In the genomic region with DNA sequence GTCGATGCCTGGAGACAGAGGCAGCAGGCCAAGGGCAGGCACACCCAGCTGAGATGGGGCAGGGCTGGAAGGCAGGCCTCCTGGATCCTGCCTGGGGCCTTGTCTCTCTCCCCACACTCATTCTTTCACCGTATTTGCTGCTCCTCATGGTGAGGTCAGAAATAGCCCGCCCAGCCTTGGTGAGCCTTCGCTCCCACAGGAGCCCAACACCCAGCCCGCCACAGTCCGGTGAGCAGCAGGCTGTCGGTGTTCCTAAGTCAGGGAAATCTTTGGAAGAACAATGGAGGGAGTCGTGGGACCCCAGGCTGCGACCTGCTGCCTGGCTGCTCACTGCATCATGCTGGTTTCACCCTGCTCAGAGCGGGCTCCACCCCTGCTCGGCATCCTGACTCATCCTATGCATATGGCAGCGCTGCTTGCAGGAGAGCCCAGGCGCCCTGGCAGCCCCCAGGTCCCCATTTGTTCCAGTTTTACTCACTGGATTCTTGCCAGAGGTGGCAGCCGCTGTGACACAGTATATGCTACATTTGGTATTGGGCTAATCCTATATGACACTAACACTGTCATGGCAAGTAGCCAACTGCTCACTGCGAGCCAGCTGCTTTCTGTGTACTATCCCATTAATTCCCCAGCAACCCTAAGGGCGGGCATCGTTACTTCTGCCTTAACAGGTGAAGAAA, we compare ENCODE assay signal across 8 cellular contexts. TPM values are rescaled to one million over a fixed set of nuclear protein-coding genes. Genes with fewer than 3 reads are reported as not detected.
A peak's percentile ranks its signal among the peaks of the same experiment; 100 is the strongest.
DNase-seq lines count a peak whose midpoint lies in the region; ATAC-seq and TF ChIP-seq lines count a peak whose summit lies in the region.
"Had no signal": no experiment of that assay in that cellular context is flagged by ENCODE, and none has a peak within 500 bp of the region (broad histone marks: within the 10 kb centered on the region; RNA-seq: fewer than 3 reads in every experiment).

No MANE protein-coding gene starts in this region.

- peaks cover 46% of the 10 kb centered on the region for H3K36me3 Mint-ChIP-seq in stimulated activated effector memory CD8-positive, alpha-beta T cell treated with anti-CD3 and anti-CD28 coated beads, Interleukin-12 subunit alpha, Interleukin-12 subunit beta, amount 100 ng/mL, for 72 hours
- peaks cover 0 to 78% (median 7%) of the 10 kb centered on the region in 3 donors for H3K36me3 Mint-ChIP-seq in CD8-positive, alpha-beta memory T cell

- no peak overlapping the region for H3K4me3 Mint-ChIP-seq in stimulated activated effector memory CD8-positive, alpha-beta T cell treated with anti-CD3 and anti-CD28 coated beads, Interleukin-12 subunit alpha, Interleukin-12 subunit beta, amount 100 ng/mL, for 72 hours
- no peak overlapping the region for H3K4me3 Mint-ChIP-seq in CD8-positive, alpha-beta memory T cell

- peaks cover 19% of the 10 kb centered on the region for H3K4me1 Mint-ChIP-seq in stimulated activated effector memory CD8-positive, alpha-beta T cell treated with anti-CD3 and anti-CD28 coated beads, Interleukin-12 subunit alpha, Interleukin-12 subunit beta, amount 100 ng/mL, for 72 hours
- peaks cover 0 to 3% (median 0%) of the 10 kb centered on the region in 3 donors for H3K4me1 Mint-ChIP-seq in CD8-positive, alpha-beta memory T cell

- H3K27me3 Mint-ChIP-seq in CD8-positive, alpha-beta memory T cell: no peaks in the 10 kb centered on the region

- H3K36me3 ChIP-seq in HUES48 (ENCODE audit: control insufficient read depth, insufficient read depth, low read length) (peaks cover 18% of the 10 kb centered on the region; the same call in 1 of the 2 replicates), esophagus squamous epithelium (peaks cover 0 to 83% (median 4%) of the 10 kb centered on the region in 3 donors)
- peaks cover 9% of the 10 kb centered on the region for H3K36me3 ChIP-seq in CD8-positive, alpha-beta memory T cell (ENCODE audit: insufficient read depth, low read length)

- H3K27me3 ChIP-seq in HUES48 (ENCODE audit: control insufficient read depth, insufficient read depth, low read length) (no peaks in the 10 kb centered on the region), esophagus squamous epithelium (no peaks in the 10 kb centered on the region)
- H3K27me3 ChIP-seq in CD8-positive, alpha-beta memory T cell (ENCODE audit: insufficient read depth, low read length, poor library complexity, severe bottlenecking): no peaks in the 10 kb centered on the region

- H3K27ac Mint-ChIP-seq in stimulated activated effector memory CD8-positive, alpha-beta T cell treated with anti-CD3 and anti-CD28 coated beads, Interleukin-12 subunit alpha, Interleukin-12 subunit beta, amount 100 ng/mL, for 72 hours: peak overlapping the region; percentile 56
- H3K27ac Mint-ChIP-seq in CD8-positive, alpha-beta memory T cell: peak overlapping the region in 2 of 8 donors; percentile 72 to 73

- H3K4me3 ChIP-seq in HUES48 (ENCODE audit: low read depth, low read length) (no peak overlapping the region), esophagus squamous epithelium (no peak overlapping the region)
- no peak overlapping the region for H3K4me3 ChIP-seq in CD8-positive, alpha-beta memory T cell (ENCODE audit: low read length)

- intact Hi-C loops in esophagus squamous epithelium (cut with DNase I): no loop called here

- peak; percentile 61 for ATAC-seq in stimulated activated effector memory CD8-positive, alpha-beta T cell treated with anti-CD3 and anti-CD28 coated beads, Interleukin-12 subunit alpha, Interleukin-12 subunit beta, amount 100 ng/mL, for 72 hours
- ATAC-seq in HG02981 (IDR thresholded peaks at IDR 0.05; ENCODE audit: unreplicated experiment): no peak

- no peak overlapping the region for H3K9ac ChIP-seq in HUES48 (ENCODE audit: low read depth, low read length)

- H3K4me1 ChIP-seq in HUES48 (ENCODE audit: control insufficient read depth, insufficient read depth, low read length) (peaks cover 28% of the 10 kb centered on the region), esophagus squamous epithelium (peaks cover 9 to 34% (median 15%) of the 10 kb centered on the region in 3 donors)
- H3K4me1 ChIP-seq in CD8-positive, alpha-beta memory T cell (ENCODE audit: insufficient read depth, low read length): no peaks in the 10 kb centered on the region

- no peak for TF ChIP-seq CTCF in esophagus squamous epithelium (IDR thresholded peaks at IDR 0.05)

- TF ChIP-seq POLR2A in esophagus squamous epithelium (IDR thresholded peaks at IDR 0.05): no peak

- H3K27ac ChIP-seq in HUES48 (ENCODE audit: low read depth, low read length) (peak overlapping the region; percentile 56), esophagus squamous epithelium (peak overlapping the region in 3 of 4 donors; percentile 43 to 84 (median 57))
- no peak overlapping the region for H3K27ac ChIP-seq in CD8-positive, alpha-beta memory T cell (ENCODE audit: low read depth, low read length)

- 70 to 79% methylated on average over 7 to 10 of the region's 17 CpGs for WGBS in esophagus squamous epithelium, 2 donors

- H3K9me3 Mint-ChIP-seq in stimulated activated effector memory CD8-positive, alpha-beta T cell treated with anti-CD3 and anti-CD28 coated beads, Interleukin-12 subunit alpha, Interleukin-12 subunit beta, amount 100 ng/mL, for 72 hours: no peaks in the 10 kb centered on the region
- H3K9me3 Mint-ChIP-seq in CD8-positive, alpha-beta memory T cell: no peaks in the 10 kb centered on the region

- POLR2A ChIA-PET in CD8-positive, alpha-beta memory T cell (lab: Charles Lee): no interaction called here

- H3K9me3 ChIP-seq in HUES48 (ENCODE audit: control insufficient read depth, insufficient read depth, low read length) (no peaks in the 10 kb centered on the region), esophagus squamous epithelium (no peaks in the 10 kb centered on the region)
- no peaks in the 10 kb centered on the region for H3K9me3 ChIP-seq in CD8-positive, alpha-beta memory T cell (ENCODE audit: low read length)

- CTCF ChIA-PET in CD8-positive, alpha-beta memory T cell (lab: Charles Lee): interaction anchor here (0.8 to 1.7 kb wide), 2 partner anchors 12 to 124 kb away, joined by 3 to 5 read pairs; no protein-coding TSS in a partner anchor

- DNase-seq in NCI-H510A treated with DMSO at 0.1 percent for 48 hours (lab: John Stamatoyannopoulos, UW) (peak; percentile 90), esophagus squamous epithelium (lab: John Stamatoyannopoulos, UW) (no peak), 8988T (no peak)
- no peak for DNase-seq in stimulated activated effector memory CD8-positive, alpha-beta T cell treated with anti-CD3 and anti-CD28 coated beads, Interleukin-12 subunit alpha, Interleukin-12 subunit beta, amount 100 ng/mL, for 72 hours (ENCODE audit: low spot score in 2 of 2)
- DNase-seq in CD8-positive, alpha-beta memory T cell: no peak
- DNase-seq: left cardiac atrium had no signal

RNA-seq across cellular contexts. Expression of gene NCS1, which starts 53.2 kb away (rescaled TPM):
- 10 to 100 TPM in 3 of 4 donors, 1 to 10 TPM in 1; 9.3 to 31.3 (median 15.2) TPM for total RNA-seq in esophagus squamous epithelium
- 10 to 100 TPM; 23.6 to 24.3 TPM for total RNA-seq in CD8-positive, alpha-beta memory T cell
- 0.54 TPM for polyA plus RNA-seq in CD8-positive, alpha-beta memory T cell
